8 cellular contexts compared by ENCODE assay signal in the genomic region with DNA sequence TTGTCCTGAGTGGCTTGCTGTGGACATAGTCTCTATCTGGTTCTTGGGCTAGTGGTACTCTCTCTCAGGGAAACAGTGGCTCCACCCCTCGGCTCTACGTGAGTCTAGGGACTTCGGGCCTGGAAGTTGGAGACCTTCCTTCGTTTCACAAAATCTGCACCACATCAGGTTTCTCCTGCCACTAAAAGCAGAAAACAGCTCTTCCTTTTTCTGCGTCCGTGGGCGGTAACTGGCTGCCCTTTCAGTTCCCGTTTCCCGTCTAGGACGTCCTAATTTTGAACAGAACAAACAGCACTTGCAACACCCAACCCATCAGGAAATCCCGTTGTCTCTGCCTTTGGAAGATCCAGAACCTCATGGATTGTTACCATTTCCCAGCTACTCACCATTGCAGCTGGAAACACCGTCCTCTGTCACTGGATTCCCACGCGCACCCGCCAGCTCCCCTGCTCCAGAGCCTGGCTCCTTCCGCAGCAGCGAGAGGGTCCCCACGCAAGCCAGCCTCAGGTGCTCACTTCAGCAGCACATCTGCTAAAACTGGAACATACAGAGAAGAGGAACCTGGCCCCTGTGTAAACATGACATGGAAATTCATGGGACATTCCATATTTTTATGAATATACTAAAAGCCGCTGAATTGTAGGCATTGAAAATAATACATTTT.
DNase-seq lines count a peak whose midpoint lies in the region; ATAC-seq and TF ChIP-seq lines count a peak whose summit lies in the region.

No MANE protein-coding gene starts in this region.

- H3K9me3 ChIP-seq in OCI-LY7 (ENCODE audit: low read length) (no peaks in the 10 kb centered on the region), right lobe of liver (no peaks in the 10 kb centered on the region)

- no peaks in the 10 kb centered on the region for H3K79me2 ChIP-seq in OCI-LY7 (ENCODE audit: insufficient read depth, low read depth, low read length)

- peak; percentile 78 for ATAC-seq in GM21717 (IDR thresholded peaks at IDR 0.05; ENCODE audit: unreplicated experiment)
- ATAC-seq in right lobe of liver = peak; percentile 57 to 77 (median 62)
- no peak for ATAC-seq in HG02981 (IDR thresholded peaks at IDR 0.05; ENCODE audit: unreplicated experiment)
- no peak for ATAC-seq in omental fat pad (ENCODE audit: low FRiP score)

- intact Hi-C loops in OCI-LY7 (cut with micrococcal nuclease; ENCODE audit: unreplicated experiment) = no loop called here
- intact Hi-C loops in right lobe of liver (cut with DNase I) = no loop called here

- no peaks in the 10 kb centered on the region for H3K27me3 ChIP-seq in right lobe of liver

- H3K4me2 ChIP-seq in OCI-LY7 (ENCODE audit: low read length) = peak overlapping the region; percentile 37

- H3K9me2 ChIP-seq in OCI-LY7 (ENCODE audit: insufficient read depth, low read length) = no peaks in the 10 kb centered on the region

- H3K36me3 ChIP-seq in OCI-LY7 (ENCODE audit: insufficient read depth, low read length) (no peaks in the 10 kb centered on the region), right lobe of liver (no peaks in the 10 kb centered on the region)

- WGBS in right lobe of liver (ENCODE audit: insufficient coverage, low coverage, low lambda C conversion rate, missing lambda C conversion rate) = 52% methylated on average over 19 of the region's 19 CpGs

- H3K4me3 ChIP-seq in OCI-LY7 (ENCODE audit: low read depth, low read length, poor library complexity, severe bottlenecking) (no peak overlapping the region), right lobe of liver (no peak overlapping the region)

- no peak for TF ChIP-seq POLR2A in right lobe of liver (IDR thresholded peaks at IDR 0.05)

- no TSS peak for BruUV-seq in OCI-LY7 (replicated peaks; lab: Mats Ljungman, UMichigan)

- H3K27ac ChIP-seq in OCI-LY7 (ENCODE audit: low read depth, low read length, poor library complexity, severe bottlenecking) (no peak overlapping the region), right lobe of liver (no peak overlapping the region)

- CTCF ChIA-PET in OCI-LY7 (lab: Charles Lee; ENCODE audit: unreplicated experiment) = no interaction called here

- peak; percentile 96 for DNase-seq in CD1c-positive myeloid dendritic cell (ENCODE audit: extremely low spot score)
- peak; percentile 9 for DNase-seq in OCI-LY7 (ENCODE audit: low spot score)
- peak in 1 of 3 donors; percentile 20 for DNase-seq in right lobe of liver
- no peak for DNase-seq in NCI-H1092 treated with DMSO at 0.1 percent for 48 hours (lab: John Stamatoyannopoulos, UW)
- no peak for DNase-seq in omental fat pad (ENCODE audit: low spot score)
- DNase-seq in dedifferentiated amniotic fluid mesenchymal stem cell (ENCODE audit: extremely low spot score) = no peak

- H4K20me1 ChIP-seq in OCI-LY7 (ENCODE audit: insufficient read depth, low read length) = no peaks in the 10 kb centered on the region

- POLR2A ChIA-PET in OCI-LY7 (lab: Charles Lee) = interaction anchor here (0.6 kb wide), 1 partner anchor 646 kb away, joined by 5 read pairs; no protein-coding TSS in a partner anchor

- H2AFZ ChIP-seq in OCI-LY7 (ENCODE audit: low read length) = peak overlapping the region; percentile 10; the same call in 1 of the 2 replicates

- H3K4me1 ChIP-seq in OCI-LY7 (ENCODE audit: insufficient read depth, low read length, poor library complexity, severe bottlenecking) (peaks cover 7% of the 10 kb centered on the region), right lobe of liver (no peaks in the 10 kb centered on the region)

- TF ChIP-seq CTCF in OCI-LY7 (conservative IDR thresholded peaks at IDR 0.05; ENCODE audit: low read length) (no peak), right lobe of liver (IDR thresholded peaks at IDR 0.05) (no peak), omental fat pad (IDR thresholded peaks at IDR 0.05) (no peak)

Comparison
In these comparisons a context has a peak if more than half of its experiments do, and no peak if none do; other contexts are left out.
1. DNase-seq: peak in CD1c-positive myeloid dendritic cell (single experiment) and OCI-LY7 (single experiment); none in NCI-H1092 treated with DMSO at 0.1 percent for 48 hours (single experiment), omental fat pad (single experiment) and dedifferentiated amniotic fluid mesenchymal stem cell (single experiment).
2. ATAC-seq: peak in GM21717 (single experiment) and right lobe of liver (4 of 4); none in HG02981 (single experiment) and omental fat pad (single experiment).